14 cellular contexts compared by ENCODE assay signal in genomic region chr1:61852693-61853060, GRCh38.
DNase-seq lines count a peak whose midpoint lies in the region; ATAC-seq and TF ChIP-seq lines count a peak whose summit lies in the region.
"Had no signal": no experiment of that assay in that cellular context is flagged by ENCODE, and none has a peak within 500 bp of the region (broad histone marks: within the 10 kb centered on the region; RNA-seq: fewer than 3 reads in every experiment).

No MANE protein-coding gene starts in this region.

- H3K27me3 Mint-ChIP-seq in activated CD4-positive, alpha-beta memory T cell treated with anti-CD3 and anti-CD28 coated beads, Interleukin-2, amount 10 ng/mL, durations not matched to agents 7 days and 5 days: no peaks in the 10 kb centered on the region
- H3K27me3 Mint-ChIP-seq: CD4-positive, alpha-beta memory T cell had no signal

- CTCF ChIA-PET in A673 (lab: Charles Lee) (interaction anchor here (0.8 to 1.4 kb wide), 10 partner anchors 8 to 1882 kb away, joined by 3 to 8 read pairs (median 5); no protein-coding TSS in a partner anchor), HEK293T (lab: Yijun Ruan, JAX) (interaction anchor here (0.8 to 1.2 kb wide), 5 partner anchors 212 to 882 kb away, joined by 3 to 4 read pairs (median 3); no protein-coding TSS in a partner anchor)
- CTCF ChIA-PET in activated CD4-positive, alpha-beta memory T cell treated with anti-CD3 and anti-CD28 coated beads, Interleukin-2, amount 10 ng/mL, durations not matched to agents 7 days and 5 days (lab: Charles Lee): interaction anchor here (0.9 to 1.9 kb wide), 8 partner anchors 9 to 1004 kb away, joined by 3 to 9 read pairs (median 4); no protein-coding TSS in a partner anchor

- no peak for ATAC-seq in GM18502 (IDR thresholded peaks at IDR 0.05; ENCODE audit: poor library complexity, unreplicated experiment)

- no peaks in the 10 kb centered on the region for H3K79me2 ChIP-seq in Loucy (ENCODE audit: insufficient read depth, low read length)

- no TSS peak for BruUV-seq in A673 (replicated peaks; lab: Mats Ljungman, UMichigan)

- POLR2A ChIA-PET in A673 (lab: Charles Lee; ENCODE audit: low non-redundant PET): no interaction called here
- POLR2A ChIA-PET in activated CD4-positive, alpha-beta memory T cell treated with anti-CD3 and anti-CD28 coated beads, Interleukin-2, amount 10 ng/mL, durations not matched to agents 7 days and 5 days (lab: Charles Lee): no interaction called here
- POLR2A ChIA-PET in HEK293T (lab: Yijun Ruan, JAX): no interaction called here

- H3K9ac ChIP-seq in Loucy (ENCODE audit: low read depth, low read length, poor library complexity, severe bottlenecking): no peak overlapping the region

- intact Hi-C loops in A673 (cut with micrococcal nuclease; ENCODE audit: unreplicated experiment): loop anchor here (2.0 to 10.0 kb wide), 8 partner anchors 208 to 1876 kb away; no protein-coding TSS in a partner anchor

- no peaks in the 10 kb centered on the region for H3K4me1 Mint-ChIP-seq in activated CD4-positive, alpha-beta memory T cell treated with anti-CD3 and anti-CD28 coated beads, Interleukin-2, amount 10 ng/mL, durations not matched to agents 7 days and 5 days

- H3K36me3 ChIP-seq in A673 (ENCODE audit: insufficient read depth, low read length, poor library complexity, severe bottlenecking) (no peaks in the 10 kb centered on the region), Loucy (ENCODE audit: insufficient read depth, low read length) (no peaks in the 10 kb centered on the region)

- H3K27ac ChIP-seq in A673 (ENCODE audit: low read depth, low read length, poor library complexity, severe bottlenecking): no peak overlapping the region
- H3K27ac ChIP-seq: A549 had no signal

- H3F3A ChIP-seq in Loucy (ENCODE audit: low read depth): no peaks in the 10 kb centered on the region

- H3K4me3 ChIP-seq in A673 (ENCODE audit: low read depth, low read length, poor library complexity, severe bottlenecking): no peak overlapping the region
- no peak overlapping the region for H3K4me3 ChIP-seq in Loucy (ENCODE audit: low read length, poor library complexity, severe bottlenecking)
- H3K4me3 ChIP-seq: A549, GM23338, HAP-1 had no signal

- DNase-seq in A673 (ENCODE audit: low spot score) (peak; percentile 55), inferior parietal cortex (ENCODE audit: extremely low spot score) (peak; percentile 25), occipital lobe (lab: John Stamatoyannopoulos, UW) (peak; percentile 3), HEK293T (ENCODE audit: extremely low spot score) (no peak), medulla oblongata (ENCODE audit: extremely low spot score) (no peak)
- no peak for DNase-seq in activated CD4-positive, alpha-beta memory T cell treated with anti-CD3 and anti-CD28 coated beads, Interleukin-2, amount 10 ng/mL, durations not matched to agents 7 days and 5 days
- DNase-seq: 8988T, DND-41 had no signal

- no peak overlapping the region for H2AFZ ChIP-seq in Loucy (ENCODE audit: low read length)
- H2AFZ ChIP-seq: GM23338 had no signal

- H4K20me1 ChIP-seq in Loucy (ENCODE audit: insufficient read depth, low read length, poor library complexity, severe bottlenecking): no peaks in the 10 kb centered on the region

- TF ChIP-seq CTCF in A673 (conservative IDR thresholded peaks at IDR 0.05; ENCODE audit: low read depth, low read length) (no peak), Loucy (conservative IDR thresholded peaks at IDR 0.05; ENCODE audit: low read length) (no peak)

- H3K9me2 ChIP-seq in Loucy (replicated peaks; ENCODE audit: low read depth, low read length): no peaks in the 10 kb centered on the region

- H3K9me3 Mint-ChIP-seq in activated CD4-positive, alpha-beta memory T cell treated with anti-CD3 and anti-CD28 coated beads, Interleukin-2, amount 10 ng/mL, durations not matched to agents 7 days and 5 days: no peaks in the 10 kb centered on the region
- H3K9me3 Mint-ChIP-seq: CD4-positive, alpha-beta memory T cell; GM23338 had no signal

- H3K27ac Mint-ChIP-seq in activated CD4-positive, alpha-beta memory T cell treated with anti-CD3 and anti-CD28 coated beads, Interleukin-2, amount 10 ng/mL, durations not matched to agents 7 days and 5 days: no peak overlapping the region
- H3K27ac Mint-ChIP-seq: CD4-positive, alpha-beta memory T cell; GM23338 had no signal

- H3K4me1 ChIP-seq in A673 (ENCODE audit: insufficient read depth, low read length, poor library complexity, severe bottlenecking) (peaks cover 23% of the 10 kb centered on the region), Loucy (ENCODE audit: insufficient read depth, low read length, poor library complexity, severe bottlenecking) (peaks cover 21% of the 10 kb centered on the region)
- H3K4me1 ChIP-seq: A549 had no signal

- H3K27me3 ChIP-seq in A673 (replicated peaks; ENCODE audit: insufficient read depth, low read depth, low read length, poor library complexity) (no peaks in the 10 kb centered on the region), Loucy (ENCODE audit: insufficient read depth, low read length, poor library complexity, severe bottlenecking) (no peaks in the 10 kb centered on the region)

- no peaks in the 10 kb centered on the region for H3K9me3 ChIP-seq in A673 (ENCODE audit: low read depth, low read length, poor library complexity, severe bottlenecking)
- H3K9me3 ChIP-seq in Loucy (ENCODE audit: insufficient read depth, low read depth, low read length): no peaks in the 10 kb centered on the region
- H3K9me3 ChIP-seq: A549, HAP-1 had no signal

- H3K4me2 ChIP-seq in Loucy (ENCODE audit: low read depth, low read length, poor library complexity, severe bottlenecking): peak overlapping the region; percentile 42
- H3K4me2 ChIP-seq: A549, GM23338 had no signal

- no peak overlapping the region for H3K4me3 Mint-ChIP-seq in activated CD4-positive, alpha-beta memory T cell treated with anti-CD3 and anti-CD28 coated beads, Interleukin-2, amount 10 ng/mL, durations not matched to agents 7 days and 5 days
- H3K4me3 Mint-ChIP-seq: CD4-positive, alpha-beta memory T cell; GM23338 had no signal

- no peaks in the 10 kb centered on the region for H3K36me3 Mint-ChIP-seq in activated CD4-positive, alpha-beta memory T cell treated with anti-CD3 and anti-CD28 coated beads, Interleukin-2, amount 10 ng/mL, durations not matched to agents 7 days and 5 days (ENCODE audit: low read depth)

TF ChIP-seq in HEK293T, 16 proteins besides CTCF, POLR2A, EP300 and RAD21:
- TF ChIP-seq PKNOX1 (IDR thresholded peaks at IDR 0.05) (no peak), BHLHE40 (IDR thresholded peaks at IDR 0.05; ENCODE audit: borderline replicate concordance) (no peak), ELF4 (IDR thresholded peaks at IDR 0.05) (no peak), LEF1 (IDR thresholded peaks at IDR 0.05; ENCODE audit: borderline replicate concordance) (no peak), FOXM1 (IDR thresholded peaks at IDR 0.05; ENCODE audit: borderline replicate concordance) (no peak), TARDBP (IDR thresholded peaks at IDR 0.05) (no peak), HDGF (IDR thresholded peaks at IDR 0.05; ENCODE audit: borderline replicate concordance) (no peak), NFRKB (IDR thresholded peaks at IDR 0.05) (no peak), FOXA1 (IDR thresholded peaks at IDR 0.05) (no peak), ARNT (IDR thresholded peaks at IDR 0.05) (no peak), SUZ12 (IDR thresholded peaks at IDR 0.05) (no peak), CTBP1 (IDR thresholded peaks at IDR 0.05; ENCODE audit: borderline replicate concordance) (no peak), FOXK2 (IDR thresholded peaks at IDR 0.05) (no peak), L3MBTL2 (conservative IDR thresholded peaks at IDR 0.05) (no peak), ZNF384 (IDR thresholded peaks at IDR 0.05) (no peak), SP1 (IDR thresholded peaks at IDR 0.05) (no peak)

Comparison
In these comparisons a context has a peak if more than half of its experiments do, and no peak if none do; other contexts are left out.
1. DNase-seq: peak in A673 (single experiment), inferior parietal cortex (single experiment) and occipital lobe (single experiment); none in activated CD4-positive, alpha-beta memory T cell treated with anti-CD3 and anti-CD28 coated beads, Interleukin-2, amount 10 ng/mL, durations not matched to agents 7 days and 5 days (single experiment), HEK293T (single experiment) and medulla oblongata (single experiment).